ENCODE assay signal across 11 cellular contexts in the genomic region with DNA sequence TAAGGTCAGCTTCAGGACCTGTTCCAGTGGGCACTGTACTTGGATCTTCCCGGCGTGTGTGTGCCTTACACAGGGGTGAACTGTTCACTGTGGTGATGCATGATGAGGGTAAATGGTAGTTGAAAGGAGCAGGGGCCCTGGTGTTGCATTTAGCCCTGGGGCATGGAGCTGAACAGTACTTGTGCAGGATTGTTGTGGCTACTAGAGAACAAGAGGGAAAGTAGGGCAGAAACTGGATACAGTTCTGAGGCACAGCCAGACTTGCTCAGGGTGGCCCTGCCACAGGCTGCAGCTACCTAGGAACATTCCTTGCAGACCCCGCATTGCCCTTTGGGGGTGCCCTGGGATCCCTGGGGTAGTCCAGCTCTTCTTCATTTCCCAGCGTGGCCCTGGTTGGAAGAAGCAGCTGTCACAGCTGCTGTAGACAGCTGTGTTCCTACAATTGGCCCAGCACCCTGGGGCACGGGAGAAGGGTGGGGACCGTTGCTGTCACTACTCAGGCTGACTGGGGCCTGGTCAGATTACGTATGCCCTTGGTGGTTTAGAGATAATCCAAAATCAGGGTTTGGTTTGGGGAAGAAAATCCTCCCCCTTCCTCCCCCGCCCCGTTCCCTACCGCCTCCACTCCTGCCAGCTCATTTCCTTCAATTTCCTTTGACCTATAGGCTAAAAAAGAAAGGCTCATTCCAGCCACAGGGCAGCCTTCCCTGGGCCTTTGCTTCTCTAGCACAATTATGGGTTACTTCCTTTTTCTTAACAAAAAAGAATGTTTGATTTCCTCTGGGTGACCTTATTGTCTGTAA.
DNase-seq lines count a peak whose midpoint lies in the region; ATAC-seq, FAIRE-seq and TF ChIP-seq lines count a peak whose summit lies in the region.
"Had no signal": no experiment of that assay in that cellular context is flagged by ENCODE, and none has a peak within 500 bp of the region (broad histone marks: within the 10 kb centered on the region; RNA-seq: fewer than 3 reads in every experiment).

No MANE protein-coding gene starts in this region.

- H3K4me3 ChIP-seq in PC-3 (ENCODE audit: low read length), result no peak overlapping the region
- H3K4me3 ChIP-seq in fibroblast of villous mesenchyme (ENCODE audit: low read depth, low read length), result no peak overlapping the region
- H3K4me3 ChIP-seq in skeletal muscle satellite cell (ENCODE audit: low read length), result peak overlapping the region; percentile 15

- no peaks in the 10 kb centered on the region for H3K27me3 ChIP-seq in PC-3 (ENCODE audit: low read length)
- no peaks in the 10 kb centered on the region for H3K27me3 ChIP-seq in skeletal muscle satellite cell (ENCODE audit: control insufficient read depth, insufficient read depth, low read length)

- peaks cover 4 to 5% of the 10 kb centered on the region in 2 donors for H3K4me1 Mint-ChIP-seq in immature natural killer cell

- H2AFZ ChIP-seq in PC-3 (ENCODE audit: low read length), result no peak overlapping the region

- H3K4me2 ChIP-seq in PC-3 (ENCODE audit: low read length) (peak overlapping the region; percentile 36), skeletal muscle satellite cell (ENCODE audit: low read length) (peak overlapping the region; percentile 28)

- TF ChIP-seq CTCF in PC-3 (conservative IDR thresholded peaks at IDR 0.05; ENCODE audit: low read depth, low read length), result no peak
- TF ChIP-seq CTCF in fibroblast of villous mesenchyme (IDR thresholded peaks at IDR 0.05; ENCODE audit: insufficient read depth, low read depth, low read length), result no peak

- no peak overlapping the region for H3K4me3 Mint-ChIP-seq in immature natural killer cell
- H3K4me3 Mint-ChIP-seq: nephron progenitor cell had no signal

- CTCF ChIA-PET in PC-3 (lab: Charles Lee), result no interaction called here

- no peak for FAIRE-seq in H54 (lab: Jason Lieb, UNC)
- FAIRE-seq: endometrium had no signal

- no peaks in the 10 kb centered on the region for H3K9me3 ChIP-seq in PC-3 (ENCODE audit: low read length)
- peaks cover 9% of the 10 kb centered on the region for H3K9me3 ChIP-seq in skeletal muscle satellite cell (replicated peaks; ENCODE audit: low read length)

- peaks cover 42% of the 10 kb centered on the region for H3K4me1 ChIP-seq in PC-3 (ENCODE audit: insufficient read depth, low read length)
- peaks cover 57% of the 10 kb centered on the region for H3K4me1 ChIP-seq in skeletal muscle satellite cell (ENCODE audit: control insufficient read depth, insufficient read depth, low read length)

- peaks cover 0 to 1% (median 0%) of the 10 kb centered on the region in 3 donors for H3K27me3 Mint-ChIP-seq in immature natural killer cell (ENCODE audit: low read depth in 3 of 3)

- no peaks in the 10 kb centered on the region for H3K9me3 Mint-ChIP-seq in immature natural killer cell
- no peaks in the 10 kb centered on the region for H3K9me3 Mint-ChIP-seq in activated naive CD4-positive, alpha-beta T cell treated with anti-CD3 and anti-CD28 coated beads, Interleukin-2, amount 50 U/mL, for 72 hours
- H3K9me3 Mint-ChIP-seq: nephron progenitor cell had no signal

- no peaks in the 10 kb centered on the region for H3K36me3 ChIP-seq in PC-3 (ENCODE audit: low read depth, low read length)
- H3K36me3 ChIP-seq in skeletal muscle satellite cell (ENCODE audit: insufficient read depth, low read length), result no peaks in the 10 kb centered on the region

- POLR2A ChIA-PET in PC-3 (lab: Charles Lee; ENCODE audit: unreplicated experiment), result no interaction called here

- H3K27ac ChIP-seq in PC-3 (ENCODE audit: low read length), result peak overlapping the region; percentile 63

- DNase-seq in H54 (ENCODE audit: insufficient read length, low spot score) (peak; percentile 24), PC-3 (peak; percentile 69), fibroblast of villous mesenchyme (ENCODE audit: low read depth) (peak; percentile 76), G401 (ENCODE audit: low spot score) (no peak), immature natural killer cell (no peak)
- DNase-seq in activated CD4-positive, alpha-beta T cell treated with anti-CD3 and anti-CD28 coated beads, Interleukin-2, amount 50 U/mL, for 1 hour, result no peak
- DNase-seq in activated naive CD4-positive, alpha-beta T cell treated with anti-CD3 and anti-CD28 coated beads, Interleukin-2, amount 50 U/mL, for 72 hours (ENCODE audit: low spot score in 2 of 2), result no peak
- DNase-seq: nephron progenitor cell had no signal

- intact Hi-C loops in PC-3 (cut with micrococcal nuclease), result loop anchor here (5.0 kb wide), 1 partner anchor 102 kb away; no protein-coding TSS in a partner anchor

- peaks cover 0 to 13% (median 12%) of the 10 kb centered on the region in 3 donors for H3K36me3 Mint-ChIP-seq in immature natural killer cell
- no peaks in the 10 kb centered on the region for H3K36me3 Mint-ChIP-seq in activated naive CD4-positive, alpha-beta T cell treated with anti-CD3 and anti-CD28 coated beads, Interleukin-2, amount 50 U/mL, for 72 hours

- in situ Hi-C loops in G401 (cut with HindIII; ENCODE audit: low sequenced_read_pairs), result no loop called here

- no peaks in the 10 kb centered on the region for H3F3A ChIP-seq in PC-3 (ENCODE audit: low read length, unreplicated experiment)

- H3K27ac Mint-ChIP-seq in immature natural killer cell, result no peak overlapping the region
- H3K27ac Mint-ChIP-seq in activated naive CD4-positive, alpha-beta T cell treated with anti-CD3 and anti-CD28 coated beads, Interleukin-2, amount 50 U/mL, for 72 hours, result no peak overlapping the region

- no peaks in the 10 kb centered on the region for H3K79me2 ChIP-seq in PC-3 (ENCODE audit: low read length)

- no peak for TF ChIP-seq POLR2A in H54 (IDR thresholded peaks at IDR 0.05; ENCODE audit: low read depth, low read length)

- H3K9ac ChIP-seq in PC-3 (ENCODE audit: low read length) (no peak overlapping the region), skeletal muscle satellite cell (ENCODE audit: low read depth, low read length) (peak overlapping the region; percentile 12)

- peak; percentile 35 for ATAC-seq in PC-3
- no peak for ATAC-seq in activated naive CD4-positive, alpha-beta T cell treated with anti-CD3 and anti-CD28 coated beads, Interleukin-2, amount 50 U/mL, for 72 hours
- ATAC-seq: Panc1 had no signal

- H4K20me1 ChIP-seq in PC-3 (ENCODE audit: low read length), result no peaks in the 10 kb centered on the region

- no peaks in the 10 kb centered on the region for H3K9me2 ChIP-seq in PC-3 (replicated peaks; ENCODE audit: low read length)

- no TSS peak for BruUV-seq in PC-3 (replicated peaks; lab: Mats Ljungman, UMichigan)

Comparison
In these comparisons a context has a peak if more than half of its experiments do, and no peak if none do; other contexts are left out.
1. DNase-seq: peak in H54 (single experiment), PC-3 (single experiment) and fibroblast of villous mesenchyme (single experiment); none in G401 (single experiment), immature natural killer cell (0 of 3), activated CD4-positive, alpha-beta T cell treated with anti-CD3 and anti-CD28 coated beads, Interleukin-2, amount 50 U/mL, for 1 hour (single experiment) and activated naive CD4-positive, alpha-beta T cell treated with anti-CD3 and anti-CD28 coated beads, Interleukin-2, amount 50 U/mL, for 72 hours (0 of 2).